8 cellular contexts compared by ENCODE assay signal in the genomic region with DNA sequence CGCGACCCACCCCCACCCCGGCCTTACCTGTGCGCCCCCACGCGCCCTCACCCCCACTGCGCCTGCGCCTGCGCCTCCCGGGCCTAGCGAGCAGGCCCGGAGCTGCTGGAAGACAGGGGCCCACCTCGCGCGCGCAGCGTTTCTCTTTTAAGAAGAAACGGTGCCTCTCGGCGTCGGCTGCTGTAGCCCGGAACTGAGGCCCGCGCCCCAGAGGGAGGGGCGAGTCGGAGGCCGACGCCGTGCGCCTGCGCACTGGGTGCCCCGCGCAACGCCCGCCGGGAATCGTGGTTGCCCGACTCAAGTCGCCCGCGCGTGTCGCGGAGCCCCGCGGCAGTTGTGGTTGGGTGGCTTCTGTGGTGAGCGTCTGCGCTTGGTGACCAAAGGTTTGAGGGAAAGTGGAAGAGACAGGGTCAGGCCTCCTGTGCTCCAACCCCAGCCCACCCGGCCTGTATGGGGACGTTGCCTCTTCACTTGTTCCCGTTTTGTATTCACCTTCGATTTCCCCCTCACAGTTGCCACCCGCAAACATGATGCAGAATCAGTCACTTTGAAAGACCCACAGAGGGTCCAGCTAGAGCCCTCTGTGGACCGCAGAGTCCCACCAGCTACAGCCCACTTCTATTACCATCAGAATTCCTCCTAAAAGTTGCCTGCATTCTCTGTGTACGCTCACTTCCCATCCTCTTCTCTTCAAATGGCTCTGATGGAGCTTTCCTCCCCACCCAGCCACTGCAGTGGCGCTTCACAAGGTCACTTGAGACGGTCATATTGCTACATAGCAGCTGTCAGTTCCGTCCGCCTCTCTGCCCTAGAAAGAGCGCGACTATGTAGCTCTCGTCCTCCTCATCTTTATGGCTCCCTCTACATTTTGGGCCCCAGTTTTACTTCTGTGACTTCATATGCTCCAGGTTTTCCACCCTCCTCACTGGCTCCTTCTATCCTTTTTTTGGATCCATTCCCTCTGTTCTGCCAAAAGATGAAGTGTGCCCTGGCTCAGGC. TPM values are rescaled to one million over a fixed set of nuclear protein-coding genes. Genes with fewer than 3 reads are reported as not detected.
DNase-seq lines count a peak whose midpoint lies in the region; ATAC-seq and TF ChIP-seq lines count a peak whose summit lies in the region.

TSS of gene ZNF692 (minus strand) at position 195 of the 999 bp plus-strand sequence. CDS start 776 bp downstream, outside the sequence.

- H3K36me3 ChIP-seq in heart right ventricle: peaks cover 0 to 12% (median 0%) of the 10 kb centered on the region in 9 donors
- H3K36me3 ChIP-seq in prostate gland: no peaks in the 10 kb centered on the region

- peaks cover 13 to 47% (median 33%) of the 10 kb centered on the region in 9 donors for H3K4me1 ChIP-seq in heart right ventricle
- H3K4me1 ChIP-seq in prostate gland (replicated peaks): peaks cover 6% of the 10 kb centered on the region

- peak; percentile 88 for TF ChIP-seq POLR2A in prostate gland (IDR thresholded peaks at IDR 0.05)

- ATAC-seq in GM18498 (IDR thresholded peaks at IDR 0.05; ENCODE audit: unreplicated experiment): peak; percentile 78
- ATAC-seq in HG02885 (IDR thresholded peaks at IDR 0.05; ENCODE audit: poor library complexity, unreplicated experiment): peak; percentile 78
- ATAC-seq in heart right ventricle: peak; percentile 93 to 96 (median 95)

- TF ChIP-seq CTCF in heart right ventricle (IDR thresholded peaks at IDR 0.05) (peak in 2 of 9 donors; percentile 8 to 25), prostate gland (IDR thresholded peaks at IDR 0.05) (peak in 1 of 4 experiments; percentile 17)

- H3K27me3 ChIP-seq in heart right ventricle (no peaks in the 10 kb centered on the region), prostate gland (replicated peaks; ENCODE audit: insufficient read depth) (no peaks in the 10 kb centered on the region)

- DNase-seq in NCI-H146 treated with DMSO at 0.1 percent for 48 hours (lab: John Stamatoyannopoulos, UW; ENCODE audit: unreplicated experiment) (peak; percentile 95), amniotic epithelial cell (ENCODE audit: low read depth) (peak; percentile 96), heart right ventricle (peak; percentile 97 to 98), prostate gland (ENCODE audit: low spot score) (peak; percentile 97), ureter (ENCODE audit: low spot score) (peak; percentile 98)

- H3K4me3 ChIP-seq in heart right ventricle: peak within 1 kb of the TSS; percentile 43 to 80 (median 64)
- H3K4me3 ChIP-seq in prostate gland: peak within 1 kb of the TSS; percentile 45 to 46

- no peaks in the 10 kb centered on the region for H3K9me3 ChIP-seq in heart right ventricle
- H3K9me3 ChIP-seq in prostate gland: no peaks in the 10 kb centered on the region

- 5 to 6% methylated on average over 61 to 62 of the region's 62 CpGs for WGBS in heart right ventricle, 2 donors
- 8% methylated on average over 45 of the region's 62 CpGs for WGBS in prostate gland

- H3K27ac ChIP-seq in heart right ventricle: peak within 1 kb of the TSS; percentile 59 to 97 (median 93)
- peak within 1 kb of the TSS; percentile 86 to 93 for H3K27ac ChIP-seq in prostate gland

- intact Hi-C loops in T-helper 1 cell treated with Interleukin-12 subunit alpha and Interleukin-12 subunit beta and Interleukin-4 antibody, amounts not matched to agents 30 ng/mL and 1 ng/mL, for 36 hours (cut with micrococcal nuclease): loop anchor here (1.0 kb wide), 6 partner anchors 14 to 455 kb away; partner anchors contain the start of genes PGBD2 and ZNF672
- intact Hi-C loops in heart right ventricle (cut with DNase I): loop anchor here in 6 of 10 donors (1.0 to 2.0 kb wide), 5 partner anchors 20 to 48 kb away; partner anchors contain the start of genes ZNF672 (in 4 of the 6) and PGBD2 (in 2 of the 6)
- intact Hi-C loops in prostate gland (cut with DNase I): loop anchor here (2.0 kb wide), 1 partner anchor 14 kb away; no protein-coding TSS in a partner anchor

RNA-seq across cellular contexts. Expression of gene ZNF692, which starts in this region (rescaled TPM):
- total RNA-seq in T-helper 1 cell treated with Interleukin-12 subunit alpha and Interleukin-12 subunit beta and Interleukin-4 antibody, amounts not matched to agents 30 ng/mL and 1 ng/mL, for 36 hours: 57.1 and 65.2 TPM in 2 replicates
- total RNA-seq in heart right ventricle (10 to 100 TPM in 9 of 10 donors, 1 to 10 TPM in 1; 7.1 to 26.5 (median 11.8) TPM), prostate gland (10 to 100 TPM; 65.0 to 99.7 TPM), ureter (71.0 TPM)
- polyA plus RNA-seq in heart right ventricle: 100 to 1,000 TPM in 1 of 2 donors, 10 to 100 TPM in 1; 23.0 to 102 TPM

Comparison
In these comparisons a context has a peak if more than half of its experiments do, and no peak if none do; other contexts are left out.
1. Peak in every context shown above with its lines: DNase-seq, ATAC-seq, H3K4me3 ChIP-seq and H3K27ac ChIP-seq.